Comparison of ENCODE assay signal across 8 cellular contexts in genomic region chr13:60335531-60335930, GRCh38.
DNase-seq lines count a peak whose midpoint lies in the region; ATAC-seq and TF ChIP-seq lines count a peak whose summit lies in the region.

No MANE protein-coding gene starts in this region.

- no peaks in the 10 kb centered on the region for H3K9me3 ChIP-seq in aorta (ENCODE audit: control insufficient read depth, low read length)

- peaks cover 2% of the 10 kb centered on the region for H3K27me3 Mint-ChIP-seq in GM23338 (ENCODE audit: insufficient read depth, low read depth, poor library complexity)
- no peaks in the 10 kb centered on the region for H3K27me3 Mint-ChIP-seq in glutamatergic neuron (ENCODE audit: unreplicated experiment)

- H3K27ac Mint-ChIP-seq in GM23338: no peak overlapping the region
- no peak overlapping the region for H3K27ac Mint-ChIP-seq in glutamatergic neuron (ENCODE audit: unreplicated experiment)

- no peaks in the 10 kb centered on the region for H3F3A ChIP-seq in GM23338 (replicated peaks; ENCODE audit: low read depth)

- H3K36me3 Mint-ChIP-seq in GM23338 (ENCODE audit: low read depth) (no peaks in the 10 kb centered on the region), glutamatergic neuron (ENCODE audit: unreplicated experiment) (no peaks in the 10 kb centered on the region)

- TF ChIP-seq CTCF in AG04449 (IDR thresholded peaks at IDR 0.05; ENCODE audit: insufficient read depth, low read length, missing control alignments) (peak; percentile 14), GM23338 (conservative IDR thresholded peaks at IDR 0.05; ENCODE audit: low read depth in 2 of 2) (peak in 1 of 2 experiments; percentile 86; a peak in 3 of 4 replicates), glutamatergic neuron (IDR thresholded peaks at IDR 0.05; ENCODE audit: partially characterized antibody, unreplicated experiment) (peak; percentile 69)

- no peaks in the 10 kb centered on the region for H3K9me2 ChIP-seq in GM23338 (ENCODE audit: insufficient read depth)

- H3K79me2 ChIP-seq in GM23338 (replicated peaks; ENCODE audit: insufficient read depth): no peaks in the 10 kb centered on the region

- H3K4me1 Mint-ChIP-seq in GM23338 (peaks cover 25% of the 10 kb centered on the region), glutamatergic neuron (ENCODE audit: low read depth, unreplicated experiment) (no peaks in the 10 kb centered on the region)

- POLR2A ChIA-PET in AG04449 (lab: Yijun Ruan, JAX): no interaction called here

- ATAC-seq in GM23338: no peak
- no peak for ATAC-seq in GM18519 (IDR thresholded peaks at IDR 0.05; ENCODE audit: low FRiP score, unreplicated experiment)
- no peak for ATAC-seq in GM19035 (IDR thresholded peaks at IDR 0.05; ENCODE audit: unreplicated experiment)
- ATAC-seq in aorta (ENCODE audit: low FRiP score): no peak

- H2AFZ ChIP-seq in GM23338: no peak overlapping the region

- peaks cover 3% of the 10 kb centered on the region; the same call in 2 of the 3 replicates for H3K9me3 Mint-ChIP-seq in GM23338
- no peaks in the 10 kb centered on the region for H3K9me3 Mint-ChIP-seq in glutamatergic neuron (ENCODE audit: unreplicated experiment)

- H3K4me3 ChIP-seq in AG04449 (ENCODE audit: low read depth, low read length) (no peak overlapping the region), GM23338 (no peak overlapping the region), aorta (ENCODE audit: low read length in 2 of 2) (no peak overlapping the region)

- H4K20me1 ChIP-seq in GM23338 (replicated peaks; ENCODE audit: insufficient read depth): no peaks in the 10 kb centered on the region

- CTCF ChIA-PET in AG04449 (lab: Yijun Ruan, JAX): interaction anchor here (0.7 to 1.8 kb wide), 13 partner anchors 9 to 944 kb away, joined by 3 to 8 read pairs (median 4); no protein-coding TSS in a partner anchor

- no peak overlapping the region for H3K4me3 Mint-ChIP-seq in GM23338
- H3K4me3 Mint-ChIP-seq in glutamatergic neuron (ENCODE audit: unreplicated experiment): no peak overlapping the region

- no peak overlapping the region for H3K27ac ChIP-seq in GM23338 (ENCODE audit: low read depth)
- no peak overlapping the region for H3K27ac ChIP-seq in aorta (ENCODE audit: low read depth in 1 of 2, low read length in 2 of 2)

- intact Hi-C loops in aorta (cut with DNase I): loop anchor here in 1 of 2 donors (10.0 kb wide), 1 partner anchor 89 kb away; no protein-coding TSS in a partner anchor

- H3K27me3 ChIP-seq in GM23338 (ENCODE audit: insufficient read depth) (no peaks in the 10 kb centered on the region), aorta (ENCODE audit: control insufficient read depth in 1 of 2, insufficient read depth in 2 of 2, low read length in 1 of 2) (no peaks in the 10 kb centered on the region)

- H3K36me3 ChIP-seq in GM23338 (ENCODE audit: insufficient read depth) (no peaks in the 10 kb centered on the region), aorta (ENCODE audit: control insufficient read depth in 1 of 2, insufficient read depth in 2 of 2, low read length in 1 of 2) (no peaks in the 10 kb centered on the region)

- H3K4me2 ChIP-seq in GM23338: no peak overlapping the region

- DNase-seq in AG04449 (ENCODE audit: low read depth, low spot score) (no peak), GM23338 (ENCODE audit: low spot score) (peak; percentile 55), SHP77 treated with DMSO at 0.1 percent for 48 hours (lab: John Stamatoyannopoulos, UW) (peak; percentile 2), glutamatergic neuron (no peak), aorta (no peak), hepatic stellate cell (ENCODE audit: low spot score) (no peak)

- H3K4me1 ChIP-seq in GM23338 (ENCODE audit: insufficient read depth) (peaks cover 15% of the 10 kb centered on the region), aorta (ENCODE audit: control insufficient read depth in 1 of 2, insufficient read depth in 2 of 2, low read length in 2 of 2) (no peaks in the 10 kb centered on the region)

- WGBS in aorta, 2 donors: 1 to 2% methylated on average over 1 of the region's 1 CpG

TF ChIP-seq in GM23338, 12 proteins besides CTCF, POLR2A, EP300 and RAD21:
- TF ChIP-seq ZNF331 (CRISPR knock-in tag; IDR thresholded peaks at IDR 0.05; ENCODE audit: low read depth) (no peak), EZH2 (IDR thresholded peaks at IDR 0.05; ENCODE audit: low read depth, unreplicated experiment) (no peak), EZH2phosphoT487 (IDR thresholded peaks at IDR 0.05; ENCODE audit: unreplicated experiment) (no peak), JUNB (IDR thresholded peaks at IDR 0.05; ENCODE audit: unreplicated experiment) (no peak), ZNF462 (CRISPR knock-in tag; IDR thresholded peaks at IDR 0.05) (no peak), STAT1 (IDR thresholded peaks at IDR 0.05; ENCODE audit: unreplicated experiment) (no peak), CREB1 (CRISPR knock-in tag; IDR thresholded peaks at IDR 0.05; ENCODE audit: low read depth) (no peak)

Comparison
In these comparisons a context has a peak if more than half of its experiments do, and no peak if none do; other contexts are left out.
1. DNase-seq: peak in GM23338 (single experiment) and SHP77 treated with DMSO at 0.1 percent for 48 hours (single experiment); none in AG04449 (single experiment), glutamatergic neuron (single experiment), aorta (0 of 2) and hepatic stellate cell (single experiment).